Comparison of ENCODE assay signal across 9 cellular contexts in the genomic region with DNA sequence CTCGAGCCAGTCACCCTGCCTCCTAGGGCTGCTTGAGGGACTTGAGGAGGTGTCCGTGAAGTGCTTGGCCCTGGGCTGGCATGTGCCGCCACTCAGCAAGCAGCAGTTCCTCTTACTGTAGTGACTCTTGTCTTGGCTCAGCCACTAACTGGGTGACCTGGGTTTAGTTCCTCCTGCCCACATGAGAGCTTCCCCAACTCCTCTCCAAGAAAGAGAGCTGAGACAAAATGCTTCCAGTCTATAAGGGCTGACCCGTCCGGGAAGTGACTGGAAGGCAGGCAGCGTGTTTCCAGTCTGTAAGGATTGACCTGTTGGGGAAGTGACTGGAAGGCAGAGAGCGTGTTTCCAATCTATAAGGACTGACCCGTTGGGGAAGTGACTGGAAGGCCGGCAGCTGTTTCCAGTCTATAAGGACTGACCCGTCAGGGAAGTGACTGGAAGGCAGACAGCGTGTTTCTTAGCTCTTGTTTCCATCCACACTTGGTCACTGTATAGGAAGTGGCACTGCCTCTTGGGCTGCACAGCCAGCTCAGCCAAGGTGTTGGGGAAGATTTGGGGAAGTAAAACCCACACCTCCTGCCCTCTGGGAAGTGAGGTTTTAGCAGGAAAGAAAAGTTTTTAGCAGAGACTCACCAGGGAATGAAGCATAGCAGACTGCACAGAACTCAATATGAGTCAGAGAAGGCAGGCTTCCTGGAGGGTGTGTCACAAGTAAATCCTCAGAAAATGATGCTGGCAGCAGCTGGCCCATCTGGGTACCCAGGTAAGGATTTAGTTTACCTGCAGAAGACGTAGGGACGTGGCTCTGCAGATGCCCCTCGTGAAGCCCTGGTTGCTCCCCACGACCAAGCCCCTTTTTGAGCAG. TPM values are rescaled to one million over a fixed set of nuclear protein-coding genes. Genes with fewer than 3 reads are reported as not detected.
DNase-seq lines count a peak whose midpoint lies in the region; ATAC-seq and TF ChIP-seq lines count a peak whose summit lies in the region.
"Had no signal": no experiment of that assay in that cellular context is flagged by ENCODE, and none has a peak within 500 bp of the region (broad histone marks: within the 10 kb centered on the region; RNA-seq: fewer than 3 reads in every experiment).

No MANE protein-coding gene starts in this region.

- no peaks in the 10 kb centered on the region for H3K27me3 ChIP-seq in suprapubic skin

- H3K27me3 Mint-ChIP-seq in T-helper 1 cell treated with Interleukin-12 subunit alpha and Interleukin-12 subunit beta and Interleukin-4 antibody, amounts not matched to agents 30 μg/mL and 1 μg/mL, for 36 hours (ENCODE audit: low read depth): no peaks in the 10 kb centered on the region
- H3K27me3 Mint-ChIP-seq in activated CD4-positive, alpha-beta memory T cell treated with anti-CD3 and anti-CD28 coated beads, Interleukin-2, amount 10 ng/mL, durations not matched to agents 7 days and 5 days: no peaks in the 10 kb centered on the region

- peaks cover 24% of the 10 kb centered on the region for H3K36me3 Mint-ChIP-seq in T-helper 1 cell treated with Interleukin-12 subunit alpha and Interleukin-12 subunit beta and Interleukin-4 antibody, amounts not matched to agents 30 μg/mL and 1 μg/mL, for 36 hours (ENCODE audit: low read depth)
- H3K36me3 Mint-ChIP-seq in activated CD4-positive, alpha-beta memory T cell treated with anti-CD3 and anti-CD28 coated beads, Interleukin-2, amount 10 ng/mL, durations not matched to agents 7 days and 5 days (ENCODE audit: low read depth): peaks cover 44% of the 10 kb centered on the region

- CTCF ChIA-PET in activated CD4-positive, alpha-beta memory T cell treated with anti-CD3 and anti-CD28 coated beads, Interleukin-2, amount 10 ng/mL, durations not matched to agents 7 days and 5 days (lab: Charles Lee): interaction anchor here (0.9 to 1.9 kb wide), 5 partner anchors 8 to 80 kb away, joined by 3 to 8 read pairs (median 3); no protein-coding TSS in a partner anchor

- TF ChIP-seq EP300 in suprapubic skin (IDR thresholded peaks at IDR 0.05): no peak

- peak overlapping the region; percentile 30 for H3K4me3 Mint-ChIP-seq in T-helper 1 cell treated with Interleukin-12 subunit alpha and Interleukin-12 subunit beta and Interleukin-4 antibody, amounts not matched to agents 30 μg/mL and 1 μg/mL, for 36 hours
- no peak overlapping the region for H3K4me3 Mint-ChIP-seq in activated CD4-positive, alpha-beta memory T cell treated with anti-CD3 and anti-CD28 coated beads, Interleukin-2, amount 10 ng/mL, durations not matched to agents 7 days and 5 days

- peaks cover 35% of the 10 kb centered on the region for H3K4me1 ChIP-seq in suprapubic skin

- H3K36me3 ChIP-seq in suprapubic skin: peaks cover 92% of the 10 kb centered on the region

- peak overlapping the region; percentile 56 for H3K27ac Mint-ChIP-seq in T-helper 1 cell treated with Interleukin-12 subunit alpha and Interleukin-12 subunit beta and Interleukin-4 antibody, amounts not matched to agents 30 μg/mL and 1 μg/mL, for 36 hours
- H3K27ac Mint-ChIP-seq in activated CD4-positive, alpha-beta memory T cell treated with anti-CD3 and anti-CD28 coated beads, Interleukin-2, amount 10 ng/mL, durations not matched to agents 7 days and 5 days: peak overlapping the region; percentile 53

- H3K9me3 Mint-ChIP-seq in T-helper 1 cell treated with Interleukin-12 subunit alpha and Interleukin-12 subunit beta and Interleukin-4 antibody, amounts not matched to agents 30 μg/mL and 1 μg/mL, for 36 hours: no peaks in the 10 kb centered on the region
- no peaks in the 10 kb centered on the region for H3K9me3 Mint-ChIP-seq in activated CD4-positive, alpha-beta memory T cell treated with anti-CD3 and anti-CD28 coated beads, Interleukin-2, amount 10 ng/mL, durations not matched to agents 7 days and 5 days

- ATAC-seq in left ventricle myocardium superior (peak; percentile 51), GM21528 (IDR thresholded peaks at IDR 0.05; ENCODE audit: low FRiP score, unreplicated experiment) (no peak), GM21447 (IDR thresholded peaks at IDR 0.05; ENCODE audit: unreplicated experiment) (no peak)

- DNase-seq in T-helper 1 cell (no peak), left ventricle myocardium superior (peak; percentile 57), suprapubic skin (ENCODE audit: low spot score in 2 of 2) (no peak), iPS-NIHi11 (ENCODE audit: low spot score) (no peak)
- no peak for DNase-seq in activated CD4-positive, alpha-beta memory T cell treated with anti-CD3 and anti-CD28 coated beads, Interleukin-2, amount 10 ng/mL, durations not matched to agents 7 days and 5 days
- DNase-seq: NCI-H187 had no signal

- no peak for TF ChIP-seq CTCF in suprapubic skin (IDR thresholded peaks at IDR 0.05)

- WGBS in suprapubic skin: 83% methylated on average over 15 of the region's 15 CpGs

- peaks cover 36% of the 10 kb centered on the region for H3K4me1 Mint-ChIP-seq in T-helper 1 cell treated with Interleukin-12 subunit alpha and Interleukin-12 subunit beta and Interleukin-4 antibody, amounts not matched to agents 30 μg/mL and 1 μg/mL, for 36 hours (ENCODE audit: low read depth)
- peaks cover 65% of the 10 kb centered on the region for H3K4me1 Mint-ChIP-seq in activated CD4-positive, alpha-beta memory T cell treated with anti-CD3 and anti-CD28 coated beads, Interleukin-2, amount 10 ng/mL, durations not matched to agents 7 days and 5 days

- intact Hi-C loops in left ventricle myocardium superior (cut with micrococcal nuclease): no loop called here

- no peak for TF ChIP-seq POLR2A in suprapubic skin (IDR thresholded peaks at IDR 0.05)

- H3K27ac ChIP-seq in suprapubic skin: peak overlapping the region; percentile 60

- no peaks in the 10 kb centered on the region for H3K9me3 ChIP-seq in suprapubic skin

- POLR2A ChIA-PET in activated CD4-positive, alpha-beta memory T cell treated with anti-CD3 and anti-CD28 coated beads, Interleukin-2, amount 10 ng/mL, durations not matched to agents 7 days and 5 days (lab: Charles Lee): interaction anchor here (0.9 to 1.8 kb wide), 2 partner anchors 51 to 54 kb away, joined by 3 to 6 read pairs; partner anchors contain the start of gene PPIF

- no peak overlapping the region for H3K4me3 ChIP-seq in suprapubic skin

RNA-seq across cellular contexts. Expression of gene PPIF, which starts 53.2 kb away (rescaled TPM):
- 10 to 100 TPM; 80.7 to 88.4 TPM for total RNA-seq in activated CD4-positive, alpha-beta memory T cell treated with anti-CD3 and anti-CD28 coated beads, Interleukin-2, amount 10 ng/mL, durations not matched to agents 7 days and 5 days
- 139 TPM for total RNA-seq in left ventricle myocardium superior
- total RNA-seq in suprapubic skin: 10 to 100 TPM; 41.0 to 92.8 (median 71.1) TPM
